ENCODE assay signal across 7 cellular contexts in genomic region chr2:135837084-135837483, GRCh38. TPM values are rescaled to one million over a fixed set of nuclear protein-coding genes. Genes with fewer than 3 reads are reported as not detected.
DNase-seq lines count a peak whose midpoint lies in the region; ATAC-seq and TF ChIP-seq lines count a peak whose summit lies in the region.
"Not testable (repeated sequence)": the region's sequence is repeated elsewhere in the genome, so short reads cannot be mapped to it uniquely, and the experiment has no call there.

Gene LCT (minus strand): TSS chr2:135837184. CDS start chr2:135837169, 15 bp downstream.

- H3K36me3 ChIP-seq in BLaER1 (peaks cover 28% of the 10 kb centered on the region), DND-41 (ENCODE audit: insufficient read depth, low read length) (peaks cover 28% of the 10 kb centered on the region), OCI-LY7 (ENCODE audit: insufficient read depth, low read length) (peaks cover 41% of the 10 kb centered on the region)
- H3K36me3 ChIP-seq in right atrium auricular region, result not testable (repeated sequence)

- H3K27ac ChIP-seq in BLaER1 (0 out of 2 replicates have a peak within 1 kb of the TSS, but pooled peaks have one; percentile 2), DND-41 (ENCODE audit: low read length) (peak within 1 kb of the TSS; percentile 70), OCI-LY7 (ENCODE audit: low read depth, low read length, poor library complexity, severe bottlenecking) (peak within 1 kb of the TSS; percentile 18)
- not testable (repeated sequence) for H3K27ac ChIP-seq in right atrium auricular region

- H3K27ac Mint-ChIP-seq in WTC11, result peak within 1 kb of the TSS; percentile 41; the same call in 1 of the 2 replicates
- H3K27ac Mint-ChIP-seq in activated T-cell treated with anti-CD3 and anti-CD28 coated beads, Interleukin-2, amount 50 U/mL, for 24 hours, result peak within 1 kb of the TSS; percentile 1
- peak within 1 kb of the TSS; percentile 3 for H3K27ac Mint-ChIP-seq in stimulated activated naive CD8-positive, alpha-beta T cell treated with anti-CD3 and anti-CD28 coated beads, Interleukin-15, Interleukin-2, amounts not matched to agents 100 ng/mL and 50 ng/mL, for 24 hours

- peak within 1 kb of the TSS; percentile 19; the same call in 1 of the 2 replicates for H3K4me2 ChIP-seq in BLaER1
- not testable (repeated sequence) for H3K4me2 ChIP-seq in DND-41 (ENCODE audit: insufficient read depth, low read length); OCI-LY7 (ENCODE audit: low read length)

- ATAC-seq in DND-41 (ENCODE audit: insufficient read depth, low read depth); WTC11: not testable (repeated sequence)

- intact Hi-C loops in OCI-LY7 (cut with micrococcal nuclease; ENCODE audit: unreplicated experiment), result not testable (repeated sequence)

- H3K9ac ChIP-seq in BLaER1; DND-41 (ENCODE audit: low read depth, low read length): not testable (repeated sequence)

- not testable (repeated sequence) for H2AFZ ChIP-seq in DND-41 (ENCODE audit: low read depth, low read length); OCI-LY7 (ENCODE audit: low read length)

- POLR2A ChIA-PET in OCI-LY7 (lab: Charles Lee), result interaction anchor here (1.2 kb wide), 1 partner anchor 39 kb away, joined by 3 read pairs; no protein-coding TSS in a partner anchor
- POLR2A ChIA-PET in WTC11 (lab: Charles Lee), result not testable (repeated sequence)

- TF ChIP-seq CTCF in DND-41 (IDR thresholded peaks at IDR 0.05; ENCODE audit: borderline replicate concordance, extremely low read depth, low read length, poor library complexity, severe bottlenecking); OCI-LY7 (conservative IDR thresholded peaks at IDR 0.05; ENCODE audit: low read length); WTC11 (IDR thresholded peaks at IDR 0.05); right atrium auricular region (IDR thresholded peaks at IDR 0.05): not testable (repeated sequence)

- H3K4me1 Mint-ChIP-seq in WTC11; stimulated activated naive CD8-positive, alpha-beta T cell treated with anti-CD3 and anti-CD28 coated beads, Interleukin-15, Interleukin-2, amounts not matched to agents 100 ng/mL and 50 ng/mL, for 24 hours (ENCODE audit: low read depth): not testable (repeated sequence)
- H3K4me1 Mint-ChIP-seq in activated T-cell treated with anti-CD3 and anti-CD28 coated beads, Interleukin-2, amount 50 U/mL, for 24 hours (ENCODE audit: low read depth), result peaks cover 19% of the 10 kb centered on the region

- peaks cover 10% of the 10 kb centered on the region for H3K36me3 Mint-ChIP-seq in WTC11
- H3K36me3 Mint-ChIP-seq in activated T-cell treated with anti-CD3 and anti-CD28 coated beads, Interleukin-2, amount 50 U/mL, for 24 hours (ENCODE audit: low read depth), result peaks cover 44% of the 10 kb centered on the region
- H3K36me3 Mint-ChIP-seq in stimulated activated naive CD8-positive, alpha-beta T cell treated with anti-CD3 and anti-CD28 coated beads, Interleukin-15, Interleukin-2, amounts not matched to agents 100 ng/mL and 50 ng/mL, for 24 hours (ENCODE audit: low read depth), result peaks cover 33% of the 10 kb centered on the region

- not testable (repeated sequence) for DNase-seq in DND-41; OCI-LY7 (ENCODE audit: low spot score); WTC11 (ENCODE audit: low spot score); activated T-cell treated with anti-CD3 and anti-CD28 coated beads, Interleukin-2, amount 50 U/mL, for 24 hours
- DNase-seq in right atrium auricular region (ENCODE audit: low spot score), result peak; percentile 11

- not testable (repeated sequence) for H3K27me3 ChIP-seq in BLaER1; DND-41 (ENCODE audit: insufficient read depth, low read length, poor library complexity); right atrium auricular region

- H3K9me2 ChIP-seq in OCI-LY7 (ENCODE audit: insufficient read depth, low read length), result not testable (repeated sequence)

- CTCF ChIA-PET in OCI-LY7 (lab: Charles Lee; ENCODE audit: unreplicated experiment), result interaction anchor here (0.6 kb wide), 1 partner anchor 554 kb away, joined by 3 read pairs; no protein-coding TSS in a partner anchor
- CTCF ChIA-PET in WTC11 (lab: Charles Lee), result interaction anchor here (0.6 to 1.2 kb wide), 2 partner anchors 39 to 40 kb away, joined by 3 to 4 read pairs; no protein-coding TSS in a partner anchor

- BruUV-seq in OCI-LY7 (replicated peaks; lab: Mats Ljungman, UMichigan), result not testable (repeated sequence)

- H3K79me2 ChIP-seq in DND-41 (ENCODE audit: insufficient read depth, low read length); OCI-LY7 (ENCODE audit: insufficient read depth, low read depth, low read length): not testable (repeated sequence)

- not testable (repeated sequence) for H3K4me3 Mint-ChIP-seq in WTC11; activated T-cell treated with anti-CD3 and anti-CD28 coated beads, Interleukin-2, amount 50 U/mL, for 24 hours; stimulated activated naive CD8-positive, alpha-beta T cell treated with anti-CD3 and anti-CD28 coated beads, Interleukin-15, Interleukin-2, amounts not matched to agents 100 ng/mL and 50 ng/mL, for 24 hours

- not testable (repeated sequence) for H3K4me3 ChIP-seq in BLaER1; DND-41 (ENCODE audit: low read depth in 1 of 2, low read length in 2 of 2); OCI-LY7 (ENCODE audit: low read depth, low read length, poor library complexity, severe bottlenecking); right atrium auricular region

- H3K27me3 Mint-ChIP-seq in WTC11 (ENCODE audit: low read depth); activated T-cell treated with anti-CD3 and anti-CD28 coated beads, Interleukin-2, amount 50 U/mL, for 24 hours; stimulated activated naive CD8-positive, alpha-beta T cell treated with anti-CD3 and anti-CD28 coated beads, Interleukin-15, Interleukin-2, amounts not matched to agents 100 ng/mL and 50 ng/mL, for 24 hours: not testable (repeated sequence)

- not testable (repeated sequence) for H4K20me1 ChIP-seq in BLaER1; DND-41 (ENCODE audit: insufficient read depth, low read length); OCI-LY7 (ENCODE audit: insufficient read depth, low read length)

- H3K9me3 Mint-ChIP-seq in WTC11; activated T-cell treated with anti-CD3 and anti-CD28 coated beads, Interleukin-2, amount 50 U/mL, for 24 hours; stimulated activated naive CD8-positive, alpha-beta T cell treated with anti-CD3 and anti-CD28 coated beads, Interleukin-15, Interleukin-2, amounts not matched to agents 100 ng/mL and 50 ng/mL, for 24 hours: not testable (repeated sequence)

- H3K4me1 ChIP-seq in BLaER1 (peaks cover 37% of the 10 kb centered on the region), DND-41 (ENCODE audit: insufficient read depth, low read length) (peaks cover 28% of the 10 kb centered on the region), right atrium auricular region (peaks cover 0 to 15% of the 10 kb centered on the region in 2 donors)
- H3K4me1 ChIP-seq in OCI-LY7 (ENCODE audit: insufficient read depth, low read length, poor library complexity, severe bottlenecking), result not testable (repeated sequence)

- H3K9me3 ChIP-seq in BLaER1; DND-41 (ENCODE audit: insufficient read depth, low read length, severe bottlenecking); OCI-LY7 (ENCODE audit: low read length); right atrium auricular region: not testable (repeated sequence)

RNA-seq across cellular contexts. Expression of gene LCT, which starts in this region (rescaled TPM):
- total RNA-seq in OCI-LY7 (2014; rRNA removed; shearing (Covaris generic)), result 0.18 and 0.54 TPM in 2 replicates
- total RNA-seq in OCI-LY7 (2022) (0.09 and 0.15 TPM in 2 replicates), WTC11 (2021) (0.02 TPM in 1 of 3 replicates, not detected in the others), right atrium auricular region (not detected)

Comparison
In these comparisons a context has a peak if more than half of its experiments do, and no peak if none do; other contexts are left out.
1. Peak in DNase-seq in right atrium auricular region; RNA of the gene not detected or under 1 TPM.